Comparison of ENCODE assay signal across 1 cellular context in the genomic region with DNA sequence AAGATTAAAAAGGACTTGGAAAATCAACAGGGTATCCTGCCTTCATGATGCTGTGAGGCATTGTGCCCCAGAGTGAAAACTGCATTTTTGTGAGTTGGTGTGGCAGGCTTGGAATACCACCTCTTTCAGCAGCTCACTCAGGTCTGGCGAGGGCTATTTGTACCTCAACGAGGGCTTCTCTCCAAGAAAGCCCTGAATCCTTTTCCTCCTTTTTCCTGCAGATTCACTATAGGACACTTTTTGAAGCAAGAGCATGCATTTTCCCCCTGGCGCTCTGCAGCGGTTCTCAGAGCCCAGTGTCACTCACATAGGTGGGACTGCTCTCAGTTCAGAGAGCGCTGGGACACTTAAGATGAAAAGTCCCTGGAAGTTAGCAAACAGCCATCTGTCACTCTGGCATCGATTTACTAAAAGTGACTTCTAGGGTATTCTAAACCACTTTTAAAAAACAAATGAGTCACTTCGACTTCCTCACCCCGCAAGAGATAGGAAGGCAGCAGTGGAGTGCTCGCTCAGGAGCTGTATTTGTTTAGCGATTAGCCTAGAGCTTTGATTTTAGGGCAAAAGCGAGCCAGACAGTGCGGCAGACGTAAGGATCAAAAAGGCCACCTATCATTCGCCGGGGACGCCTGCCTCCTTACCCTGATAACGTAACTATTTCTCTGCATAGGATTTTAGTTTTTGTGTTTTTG.
TF ChIP-seq lines count a peak whose summit lies in the region.

No MANE protein-coding gene starts in this region.

TF ChIP-seq in HepG2, 621 proteins besides CTCF, POLR2A, EP300 and RAD21 (continued from another document and continues in another):
- TF ChIP-seq ZNF282 (IDR thresholded peaks at IDR 0.05; ENCODE audit: partially characterized antibody): no peak
- TF ChIP-seq ZZZ3 (CRISPR knock-in tag; IDR thresholded peaks at IDR 0.05; ENCODE audit: borderline replicate concordance): no peak
- TF ChIP-seq SPEN (CRISPR knock-in tag; IDR thresholded peaks at IDR 0.05; ENCODE audit: low read depth): no peak; the same call in 1 of the 2 replicates
- no peak for TF ChIP-seq MATR3 (CRISPR knock-in tag; IDR thresholded peaks at IDR 0.05)
- TF ChIP-seq THAP11 (CRISPR knock-in tag; IDR thresholded peaks at IDR 0.05): peak; percentile 45; the same call in 1 of the 2 replicates
- peak; percentile 87; the same call in 1 of the 2 replicates for TF ChIP-seq RCOR2 (CRISPR knock-in tag; IDR thresholded peaks at IDR 0.05)
- TF ChIP-seq, protein P1, sequence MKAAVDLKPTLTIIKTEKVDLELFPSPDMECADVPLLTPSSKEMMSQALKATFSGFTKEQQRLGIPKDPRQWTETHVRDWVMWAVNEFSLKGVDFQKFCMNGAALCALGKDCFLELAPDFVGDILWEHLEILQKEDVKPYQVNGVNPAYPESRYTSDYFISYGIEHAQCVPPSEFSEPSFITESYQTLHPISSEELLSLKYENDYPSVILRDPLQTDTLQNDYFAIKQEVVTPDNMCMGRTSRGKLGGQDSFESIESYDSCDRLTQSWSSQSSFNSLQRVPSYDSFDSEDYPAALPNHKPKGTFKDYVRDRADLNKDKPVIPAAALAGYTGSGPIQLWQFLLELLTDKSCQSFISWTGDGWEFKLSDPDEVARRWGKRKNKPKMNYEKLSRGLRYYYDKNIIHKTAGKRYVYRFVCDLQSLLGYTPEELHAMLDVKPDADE (CRISPR knock-in tag; IDR thresholded peaks at IDR 0.05): no peak
- TF ChIP-seq, protein P2, sequence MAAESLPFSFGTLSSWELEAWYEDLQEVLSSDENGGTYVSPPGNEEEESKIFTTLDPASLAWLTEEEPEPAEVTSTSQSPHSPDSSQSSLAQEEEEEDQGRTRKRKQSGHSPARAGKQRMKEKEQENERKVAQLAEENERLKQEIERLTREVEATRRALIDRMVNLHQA (CRISPR knock-in tag; IDR thresholded peaks at IDR 0.05): no peak
- TF ChIP-seq DNMT3B (CRISPR knock-in tag; conservative IDR thresholded peaks at IDR 0.05): 0 out of 2 replicates have a peak, but pooled peaks have one; percentile 77
- TF ChIP-seq, protein P3, sequence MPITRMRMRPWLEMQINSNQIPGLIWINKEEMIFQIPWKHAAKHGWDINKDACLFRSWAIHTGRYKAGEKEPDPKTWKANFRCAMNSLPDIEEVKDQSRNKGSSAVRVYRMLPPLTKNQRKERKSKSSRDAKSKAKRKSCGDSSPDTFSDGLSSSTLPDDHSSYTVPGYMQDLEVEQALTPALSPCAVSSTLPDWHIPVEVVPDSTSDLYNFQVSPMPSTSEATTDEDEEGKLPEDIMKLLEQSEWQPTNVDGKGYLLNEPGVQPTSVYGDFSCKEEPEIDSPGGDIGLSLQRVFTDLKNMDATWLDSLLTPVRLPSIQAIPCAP (CRISPR knock-in tag; IDR thresholded peaks at IDR 0.05; ENCODE audit: low read depth): no peak
- no peak for TF ChIP-seq ZNF496 (CRISPR knock-in tag; IDR thresholded peaks at IDR 0.05; ENCODE audit: insufficient replicate concordance)
- TF ChIP-seq, protein P4, sequence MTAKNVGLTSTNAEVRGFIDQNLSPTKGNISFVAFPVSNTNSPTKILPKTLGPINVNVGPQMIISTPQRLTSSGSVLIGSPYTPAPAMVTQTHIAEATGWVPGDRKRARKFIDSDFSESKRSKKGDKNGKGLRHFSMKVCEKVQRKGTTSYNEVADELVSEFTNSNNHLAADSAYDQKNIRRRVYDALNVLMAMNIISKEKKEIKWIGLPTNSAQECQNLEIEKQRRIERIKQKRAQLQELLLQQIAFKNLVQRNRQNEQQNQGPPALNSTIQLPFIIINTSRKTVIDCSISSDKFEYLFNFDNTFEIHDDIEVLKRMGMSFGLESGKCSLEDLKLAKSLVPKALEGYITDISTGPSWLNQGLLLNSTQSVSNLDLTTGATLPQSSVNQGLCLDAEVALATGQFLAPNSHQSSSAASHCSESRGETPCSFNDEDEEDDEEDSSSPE (CRISPR knock-in tag; IDR thresholded peaks at IDR 0.05): no peak
- TF ChIP-seq, protein P5, sequence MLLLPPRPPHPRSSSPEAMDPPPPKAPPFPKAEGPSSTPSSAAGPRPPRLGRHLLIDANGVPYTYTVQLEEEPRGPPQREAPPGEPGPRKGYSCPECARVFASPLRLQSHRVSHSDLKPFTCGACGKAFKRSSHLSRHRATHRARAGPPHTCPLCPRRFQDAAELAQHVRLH (CRISPR knock-in tag; IDR thresholded peaks at IDR 0.05; ENCODE audit: borderline replicate concordance, low read depth): peak; percentile 77; the same call in 1 of the 2 replicates
- TF ChIP-seq, protein P6, sequence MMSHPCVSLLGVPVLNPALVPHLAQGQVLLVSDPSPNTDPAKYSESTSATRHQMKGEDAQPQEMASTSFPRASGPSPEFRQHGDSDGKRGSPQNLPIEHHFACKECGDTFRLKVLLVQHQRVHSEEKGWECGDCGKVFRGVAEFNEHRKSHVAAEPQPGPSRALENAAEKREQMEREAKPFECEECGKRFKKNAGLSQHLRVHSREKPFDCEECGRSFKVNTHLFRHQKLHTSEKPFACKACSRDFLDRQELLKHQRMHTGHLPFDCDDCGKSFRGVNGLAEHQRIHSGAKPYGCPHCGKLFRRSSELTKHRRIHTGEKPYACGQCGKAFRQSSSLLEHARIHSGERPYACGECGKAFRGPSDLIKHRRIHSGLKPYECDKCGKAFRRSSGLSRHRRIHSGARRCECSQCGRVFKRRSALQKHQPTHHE (CRISPR knock-in tag; IDR thresholded peaks at IDR 0.05; ENCODE audit: borderline replicate concordance): 0 out of 2 replicates have a peak, but pooled peaks have one; percentile 17
- TF ChIP-seq, protein P7, sequence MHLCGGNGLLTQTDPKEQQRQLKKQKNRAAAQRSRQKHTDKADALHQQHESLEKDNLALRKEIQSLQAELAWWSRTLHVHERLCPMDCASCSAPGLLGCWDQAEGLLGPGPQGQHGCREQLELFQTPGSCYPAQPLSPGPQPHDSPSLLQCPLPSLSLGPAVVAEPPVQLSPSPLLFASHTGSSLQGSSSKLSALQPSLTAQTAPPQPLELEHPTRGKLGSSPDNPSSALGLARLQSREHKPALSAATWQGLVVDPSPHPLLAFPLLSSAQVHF (CRISPR knock-in tag; IDR thresholded peaks at IDR 0.05): no peak
- TF ChIP-seq ZNF564 (CRISPR knock-in tag; IDR thresholded peaks at IDR 0.05): no peak
- TF ChIP-seq ZNF883 (CRISPR knock-in tag; IDR thresholded peaks at IDR 0.05; ENCODE audit: not compliant biosample characterization): no peak
- TF ChIP-seq ZNF296 (CRISPR knock-in tag; conservative IDR thresholded peaks at IDR 0.05): no peak
- peak; percentile 97 for TF ChIP-seq HOXD1 (CRISPR knock-in tag; IDR thresholded peaks at IDR 0.05)
- TF ChIP-seq ATRX (CRISPR knock-in tag; IDR thresholded peaks at IDR 0.05; ENCODE audit: borderline replicate concordance): no peak
- TF ChIP-seq ZBTB38 (CRISPR knock-in tag; IDR thresholded peaks at IDR 0.05): no peak
- no peak for TF ChIP-seq PAWR (CRISPR knock-in tag; IDR thresholded peaks at IDR 0.05; ENCODE audit: borderline replicate concordance)
- TF ChIP-seq ZNF570 (CRISPR knock-in tag; IDR thresholded peaks at IDR 0.05; ENCODE audit: borderline replicate concordance): no peak
- TF ChIP-seq ZNF737 (CRISPR knock-in tag; IDR thresholded peaks at IDR 0.05; ENCODE audit: borderline replicate concordance): no peak
- no peak for TF ChIP-seq ELF1 (CRISPR knock-in tag; IDR thresholded peaks at IDR 0.05)
- TF ChIP-seq, protein P8, sequence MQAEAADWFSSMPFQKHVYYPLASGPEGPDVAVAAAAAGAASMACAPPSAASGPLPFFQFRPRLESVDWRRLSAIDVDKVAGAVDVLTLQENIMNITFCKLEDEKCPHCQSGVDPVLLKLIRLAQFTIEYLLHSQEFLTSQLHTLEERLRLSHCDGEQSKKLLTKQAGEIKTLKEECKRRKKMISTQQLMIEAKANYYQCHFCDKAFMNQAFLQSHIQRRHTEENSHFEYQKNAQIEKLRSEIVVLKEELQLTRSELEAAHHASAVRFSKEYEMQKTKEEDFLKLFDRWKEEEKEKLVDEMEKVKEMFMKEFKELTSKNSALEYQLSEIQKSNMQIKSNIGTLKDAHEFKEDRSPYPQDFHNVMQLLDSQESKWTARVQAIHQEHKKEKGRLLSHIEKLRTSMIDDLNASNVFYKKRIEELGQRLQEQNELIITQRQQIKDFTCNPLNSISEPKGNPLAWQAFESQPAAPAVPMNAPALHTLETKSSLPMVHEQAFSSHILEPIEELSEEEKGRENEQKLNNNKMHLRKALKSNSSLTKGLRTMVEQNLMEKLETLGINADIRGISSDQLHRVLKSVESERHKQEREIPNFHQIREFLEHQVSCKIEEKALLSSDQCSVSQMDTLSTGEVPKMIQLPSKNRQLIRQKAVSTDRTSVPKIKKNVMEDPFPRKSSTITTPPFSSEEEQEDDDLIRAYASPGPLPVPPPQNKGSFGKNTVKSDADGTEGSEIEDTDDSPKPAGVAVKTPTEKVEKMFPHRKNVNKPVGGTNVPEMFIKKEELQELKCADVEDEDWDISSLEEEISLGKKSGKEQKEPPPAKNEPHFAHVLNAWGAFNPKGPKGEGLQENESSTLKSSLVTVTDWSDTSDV (CRISPR knock-in tag; IDR thresholded peaks at IDR 0.05): no peak; the same call in 1 of the 2 replicates
- TF ChIP-seq YEATS2 (CRISPR knock-in tag; IDR thresholded peaks at IDR 0.05; ENCODE audit: borderline replicate concordance): no peak
- TF ChIP-seq, protein P9, sequence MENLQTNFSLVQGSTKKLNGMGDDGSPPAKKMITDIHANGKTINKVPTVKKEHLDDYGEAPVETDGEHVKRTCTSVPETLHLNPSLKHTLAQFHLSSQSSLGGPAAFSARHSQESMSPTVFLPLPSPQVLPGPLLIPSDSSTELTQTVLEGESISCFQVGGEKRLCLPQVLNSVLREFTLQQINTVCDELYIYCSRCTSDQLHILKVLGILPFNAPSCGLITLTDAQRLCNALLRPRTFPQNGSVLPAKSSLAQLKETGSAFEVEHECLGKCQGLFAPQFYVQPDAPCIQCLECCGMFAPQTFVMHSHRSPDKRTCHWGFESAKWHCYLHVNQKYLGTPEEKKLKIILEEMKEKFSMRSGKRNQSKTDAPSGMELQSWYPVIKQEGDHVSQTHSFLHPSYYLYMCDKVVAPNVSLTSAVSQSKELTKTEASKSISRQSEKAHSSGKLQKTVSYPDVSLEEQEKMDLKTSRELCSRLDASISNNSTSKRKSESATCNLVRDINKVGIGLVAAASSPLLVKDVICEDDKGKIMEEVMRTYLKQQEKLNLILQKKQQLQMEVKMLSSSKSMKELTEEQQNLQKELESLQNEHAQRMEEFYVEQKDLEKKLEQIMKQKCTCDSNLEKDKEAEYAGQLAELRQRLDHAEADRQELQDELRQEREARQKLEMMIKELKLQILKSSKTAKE (CRISPR knock-in tag; IDR thresholded peaks at IDR 0.05; ENCODE audit: borderline replicate concordance): peak; percentile 95
- TF ChIP-seq NFIB (CRISPR knock-in tag; IDR thresholded peaks at IDR 0.05; ENCODE audit: borderline replicate concordance): no peak
- peak; percentile 83 for TF ChIP-seq NR2F6 (IDR thresholded peaks at IDR 0.05)
- peak; percentile 70 for TF ChIP-seq NR2F6 (CRISPR knock-in tag; IDR thresholded peaks at IDR 0.05)
- no peak for TF ChIP-seq ZNF891 (CRISPR knock-in tag; IDR thresholded peaks at IDR 0.05)
- TF ChIP-seq, protein P10, sequence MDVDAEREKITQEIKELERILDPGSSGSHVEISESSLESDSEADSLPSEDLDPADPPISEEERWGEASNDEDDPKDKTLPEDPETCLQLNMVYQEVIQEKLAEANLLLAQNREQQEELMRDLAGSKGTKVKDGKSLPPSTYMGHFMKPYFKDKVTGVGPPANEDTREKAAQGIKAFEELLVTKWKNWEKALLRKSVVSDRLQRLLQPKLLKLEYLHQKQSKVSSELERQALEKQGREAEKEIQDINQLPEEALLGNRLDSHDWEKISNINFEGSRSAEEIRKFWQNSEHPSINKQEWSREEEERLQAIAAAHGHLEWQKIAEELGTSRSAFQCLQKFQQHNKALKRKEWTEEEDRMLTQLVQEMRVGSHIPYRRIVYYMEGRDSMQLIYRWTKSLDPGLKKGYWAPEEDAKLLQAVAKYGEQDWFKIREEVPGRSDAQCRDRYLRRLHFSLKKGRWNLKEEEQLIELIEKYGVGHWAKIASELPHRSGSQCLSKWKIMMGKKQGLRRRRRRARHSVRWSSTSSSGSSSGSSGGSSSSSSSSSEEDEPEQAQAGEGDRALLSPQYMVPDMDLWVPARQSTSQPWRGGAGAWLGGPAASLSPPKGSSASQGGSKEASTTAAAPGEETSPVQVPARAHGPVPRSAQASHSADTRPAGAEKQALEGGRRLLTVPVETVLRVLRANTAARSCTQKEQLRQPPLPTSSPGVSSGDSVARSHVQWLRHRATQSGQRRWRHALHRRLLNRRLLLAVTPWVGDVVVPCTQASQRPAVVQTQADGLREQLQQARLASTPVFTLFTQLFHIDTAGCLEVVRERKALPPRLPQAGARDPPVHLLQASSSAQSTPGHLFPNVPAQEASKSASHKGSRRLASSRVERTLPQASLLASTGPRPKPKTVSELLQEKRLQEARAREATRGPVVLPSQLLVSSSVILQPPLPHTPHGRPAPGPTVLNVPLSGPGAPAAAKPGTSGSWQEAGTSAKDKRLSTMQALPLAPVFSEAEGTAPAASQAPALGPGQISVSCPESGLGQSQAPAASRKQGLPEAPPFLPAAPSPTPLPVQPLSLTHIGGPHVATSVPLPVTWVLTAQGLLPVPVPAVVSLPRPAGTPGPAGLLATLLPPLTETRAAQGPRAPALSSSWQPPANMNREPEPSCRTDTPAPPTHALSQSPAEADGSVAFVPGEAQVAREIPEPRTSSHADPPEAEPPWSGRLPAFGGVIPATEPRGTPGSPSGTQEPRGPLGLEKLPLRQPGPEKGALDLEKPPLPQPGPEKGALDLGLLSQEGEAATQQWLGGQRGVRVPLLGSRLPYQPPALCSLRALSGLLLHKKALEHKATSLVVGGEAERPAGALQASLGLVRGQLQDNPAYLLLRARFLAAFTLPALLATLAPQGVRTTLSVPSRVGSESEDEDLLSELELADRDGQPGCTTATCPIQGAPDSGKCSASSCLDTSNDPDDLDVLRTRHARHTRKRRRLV (CRISPR knock-in tag; IDR thresholded peaks at IDR 0.05): no peak
- TF ChIP-seq FOXK2 (IDR thresholded peaks at IDR 0.05): no peak
- TF ChIP-seq, protein P11, sequence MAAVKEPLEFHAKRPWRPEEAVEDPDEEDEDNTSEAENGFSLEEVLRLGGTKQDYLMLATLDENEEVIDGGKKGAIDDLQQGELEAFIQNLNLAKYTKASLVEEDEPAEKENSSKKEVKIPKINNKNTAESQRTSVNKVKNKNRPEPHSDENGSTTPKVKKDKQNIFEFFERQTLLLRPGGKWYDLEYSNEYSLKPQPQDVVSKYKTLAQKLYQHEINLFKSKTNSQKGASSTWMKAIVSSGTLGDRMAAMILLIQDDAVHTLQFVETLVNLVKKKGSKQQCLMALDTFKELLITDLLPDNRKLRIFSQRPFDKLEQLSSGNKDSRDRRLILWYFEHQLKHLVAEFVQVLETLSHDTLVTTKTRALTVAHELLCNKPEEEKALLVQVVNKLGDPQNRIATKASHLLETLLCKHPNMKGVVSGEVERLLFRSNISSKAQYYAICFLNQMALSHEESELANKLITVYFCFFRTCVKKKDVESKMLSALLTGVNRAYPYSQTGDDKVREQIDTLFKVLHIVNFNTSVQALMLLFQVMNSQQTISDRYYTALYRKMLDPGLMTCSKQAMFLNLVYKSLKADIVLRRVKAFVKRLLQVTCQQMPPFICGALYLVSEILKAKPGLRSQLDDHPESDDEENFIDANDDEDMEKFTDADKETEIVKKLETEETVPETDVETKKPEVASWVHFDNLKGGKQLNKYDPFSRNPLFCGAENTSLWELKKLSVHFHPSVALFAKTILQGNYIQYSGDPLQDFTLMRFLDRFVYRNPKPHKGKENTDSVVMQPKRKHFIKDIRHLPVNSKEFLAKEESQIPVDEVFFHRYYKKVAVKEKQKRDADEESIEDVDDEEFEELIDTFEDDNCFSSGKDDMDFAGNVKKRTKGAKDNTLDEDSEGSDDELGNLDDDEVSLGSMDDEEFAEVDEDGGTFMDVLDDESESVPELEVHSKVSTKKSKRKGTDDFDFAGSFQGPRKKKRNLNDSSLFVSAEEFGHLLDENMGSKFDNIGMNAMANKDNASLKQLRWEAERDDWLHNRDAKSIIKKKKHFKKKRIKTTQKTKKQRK (IDR thresholded peaks at IDR 0.05; ENCODE audit: low read length): no peak
